In genomic region chr12:16347391-16348298, GRCh38 we compare ENCODE assay signal across 8 cellular contexts. TPM values are rescaled to one million over a fixed set of nuclear protein-coding genes. Genes with fewer than 3 reads are reported as not detected.
DNase-seq lines count a peak whose midpoint lies in the region; ATAC-seq, FAIRE-seq and TF ChIP-seq lines count a peak whose summit lies in the region.

Gene MGST1, plus strand, starts transcription at chr12:16347645. Its CDS starts 6,608 bp downstream, at chr12:16354253.

- TF ChIP-seq POLR2A in spleen (IDR thresholded peaks at IDR 0.05): no peak

- H3K27me3 ChIP-seq in bronchial epithelial cell (ENCODE audit: control insufficient read depth, insufficient read depth, low read length) (no peaks in the 10 kb centered on the region), keratinocyte (ENCODE audit: control insufficient read depth, extremely low read depth, insufficient read depth, low read length) (peaks cover 5% of the 10 kb centered on the region), spleen (replicated peaks in 1 of 7) (peaks cover 0 to 23% (median 0%) of the 10 kb centered on the region in 7 donors)

- H3K9ac ChIP-seq in keratinocyte (ENCODE audit: control insufficient read depth, extremely low read depth, insufficient read depth, low read length): peak within 1 kb of the TSS; percentile 63

- TF ChIP-seq CTCF in bronchial epithelial cell (IDR thresholded peaks at IDR 0.05; ENCODE audit: insufficient read depth, low read length, severe bottlenecking): no peak
- TF ChIP-seq CTCF in keratinocyte (optimal IDR thresholded peaks at IDR 0.05 in 1 of 3, IDR thresholded peaks at IDR 0.05 in 1 of 3, conservative IDR thresholded peaks at IDR 0.05 in 1 of 3; ENCODE audit: extremely low read depth in 1 of 3, insufficient read depth in 2 of 3, low read length in 3 of 3): no peak
- no peak for TF ChIP-seq CTCF in spleen (IDR thresholded peaks at IDR 0.05 in 8 of 11, conservative IDR thresholded peaks at IDR 0.05 in 3 of 11)

- peaks cover 4% of the 10 kb centered on the region for H3K36me3 ChIP-seq in bronchial epithelial cell (ENCODE audit: control insufficient read depth, insufficient read depth, low read length)
- H3K36me3 ChIP-seq in keratinocyte (ENCODE audit: control insufficient read depth in 2 of 2, extremely low read depth in 1 of 2, insufficient read depth in 2 of 2, low read length in 2 of 2): no peaks in the 10 kb centered on the region
- H3K36me3 ChIP-seq in spleen: no peaks in the 10 kb centered on the region

- peaks cover 3% of the 10 kb centered on the region for H3K79me2 ChIP-seq in keratinocyte (ENCODE audit: control insufficient read depth, insufficient read depth, low read length)

- no peaks in the 10 kb centered on the region for H3K9me3 ChIP-seq in keratinocyte (ENCODE audit: control insufficient read depth, low read depth, low read length)
- H3K9me3 ChIP-seq in spleen: no peaks in the 10 kb centered on the region

- DNase-seq in GF-D8 (lab: John Stamatoyannopoulos, UW): peak; percentile 53
- peak; percentile 70 for DNase-seq in NCI-H460 (ENCODE audit: extremely low read depth, low read depth)
- DNase-seq in bronchial epithelial cell (ENCODE audit: low read depth): peak; percentile 74
- DNase-seq in keratinocyte (ENCODE audit: low read depth, low spot score): no peak
- DNase-seq in spleen: peak; percentile 88
- no peak for DNase-seq in activated CD4-positive, CD25-positive, alpha-beta regulatory T cell treated with anti-CD3 and anti-CD28 coated beads, Interleukin-2, amount 50 U/mL, for 72 hours

- H3K4me1 ChIP-seq in keratinocyte (ENCODE audit: control insufficient read depth, extremely low read depth, insufficient read depth, low read length): peaks cover 5% of the 10 kb centered on the region
- H3K4me1 ChIP-seq in spleen: peaks cover 0 to 23% (median 7%) of the 10 kb centered on the region in 6 donors

- WGBS in spleen, 5 donors: 4 to 12% (median 5%) methylated on average over 29 to 31 of the region's 31 CpGs

- peak within 1 kb of the TSS; percentile 80 for H3K4me3 ChIP-seq in bronchial epithelial cell (ENCODE audit: low read depth, low read length)
- H3K4me3 ChIP-seq in keratinocyte (ENCODE audit: control insufficient read depth in 2 of 3, extremely low read depth in 1 of 3, insufficient read depth in 2 of 3, low read depth in 1 of 3, low read length in 3 of 3): peak within 1 kb of the TSS; percentile 29 to 61 (median 58)
- H3K4me3 ChIP-seq in spleen: peak within 1 kb of the TSS in 5 of 8 donors; percentile 15 to 61 (median 37)

- H3K4me2 ChIP-seq in keratinocyte (ENCODE audit: control insufficient read depth, extremely low read depth, insufficient read depth, low read depth, low read length): peak within 1 kb of the TSS; percentile 64

- peak; percentile 76 for ATAC-seq in HG02642 (IDR thresholded peaks at IDR 0.05; ENCODE audit: poor library complexity, unreplicated experiment)
- no peak for ATAC-seq in HG02973 (IDR thresholded peaks at IDR 0.05; ENCODE audit: unreplicated experiment)

- H3K27ac ChIP-seq in keratinocyte (ENCODE audit: control insufficient read depth, insufficient read depth, low read length) (peak within 1 kb of the TSS; percentile 51), spleen (peak within 1 kb of the TSS in 3 of 8 donors; percentile 10 to 69 (median 67))

- intact Hi-C loops in spleen (cut with DNase I; ENCODE audit: low total_unique reads): no loop called here

- dilution Hi-C loops in keratinocyte (cut with MboI; ENCODE audit: extremely low pct_ligation_motif_present, low sequenced_read_pairs): no loop called here

- no peaks in the 10 kb centered on the region for H4K20me1 ChIP-seq in keratinocyte (ENCODE audit: control insufficient read depth, extremely low read depth, insufficient read depth, low read length)

- peak within 1 kb of the TSS; percentile 49 for H2AFZ ChIP-seq in keratinocyte (ENCODE audit: control insufficient read depth, low read length)

- H3K9me1 ChIP-seq in keratinocyte (ENCODE audit: control insufficient read depth, extremely low read depth, insufficient read depth, low read length): no peaks in the 10 kb centered on the region

- FAIRE-seq in bronchial epithelial cell (lab: Jason Lieb, UNC) (no peak), keratinocyte (lab: Jason Lieb, UNC) (no peak)

RNA-seq across cellular contexts. Expression of gene MGST1, which starts in this region (rescaled TPM):
- total RNA-seq in NCI-H460 (2014; rRNA removed; shearing (Covaris generic)): 309 and 386 TPM in 2 replicates
- 312 and 342 TPM in 2 replicates for polyA plus RNA-seq in NCI-H460 (2014; cell fraction: nucleus; rRNA removed)
- total RNA-seq in bronchial epithelial cell (66.1 and 87.7 TPM in 2 replicates), spleen (1 to 10 TPM; 1.4 to 9.6 (median 5.9) TPM)
- polyA plus RNA-seq in keratinocyte (114 to 246 TPM (median 160 TPM) in 3 replicates), spleen (1 to 10 TPM; 2.0 to 5.5 (median 5.3) TPM)
- polyA plus RNA-seq in keratinocyte (2011; ENCODE audit: low read depth): 170 TPM
- polyA plus RNA-seq in keratinocyte (2011; cell fraction: cytosol; rRNA removed): 151 and 321 TPM in 2 replicates
- polyA plus RNA-seq in keratinocyte (2011; cell fraction: nucleus; rRNA removed): 139 and 165 TPM in 2 replicates
- 64.3 and 145 TPM in 2 replicates for polyA plus RNA-seq in keratinocyte (2012; ENCODE audit: low replicate concordance)
- polyA minus RNA-seq in keratinocyte: 56.8 to 81.3 TPM (median 78.6 TPM) in 3 replicates
- polyA minus RNA-seq in keratinocyte (2011; cell fraction: cytosol; rRNA and poly(A)+ RNA removed): 68.5 TPM
- 32.6 and 47.9 TPM in 2 replicates for polyA minus RNA-seq in keratinocyte (2011; cell fraction: nucleus; rRNA and poly(A)+ RNA removed)

Comparison
In these comparisons a context has a peak if more than half of its experiments do, and no peak if none do; other contexts are left out.
1. RNA of gene MGST1 (polyA plus RNA-seq): 64.3 to 321 TPM in keratinocyte; 2.0 to 5.5 TPM in spleen; every median in the first group is over 10 times any median in the second.
2. DNase-seq: peak in GF-D8 (single experiment), NCI-H460 (single experiment), bronchial epithelial cell (single experiment) and spleen (single experiment); none in keratinocyte (single experiment) and activated CD4-positive, CD25-positive, alpha-beta regulatory T cell treated with anti-CD3 and anti-CD28 coated beads, Interleukin-2, amount 50 U/mL, for 72 hours (single experiment).
3. Peak in every context shown above with its lines, with median percentiles within 50 percentile points of each other: H3K4me3 ChIP-seq.